Comparison of ENCODE assay signal across 19 cellular contexts in genomic region chr13:43365042-43365344, GRCh38.
DNase-seq lines count a peak whose midpoint lies in the region; TF ChIP-seq lines count a peak whose summit lies in the region.
"Had no signal": no experiment of that assay in that cellular context is flagged by ENCODE, and none has a peak within 500 bp of the region (broad histone marks: within the 10 kb centered on the region; RNA-seq: fewer than 3 reads in every experiment).

No MANE protein-coding gene starts in this region.

- peaks cover 4% of the 10 kb centered on the region for H3K36me3 Mint-ChIP-seq in activated CD4-positive, alpha-beta T cell treated with anti-CD3 and anti-CD28 coated beads, Interleukin-2, amount 10 ng/mL, durations not matched to agents 7 days and 5 days (ENCODE audit: low read depth)

- H3K4me2 ChIP-seq in fibroblast of lung (ENCODE audit: extremely low read depth, insufficient read depth, low read length): no peak overlapping the region
- H3K4me2 ChIP-seq in osteoblast (ENCODE audit: insufficient read depth, low read length): peak overlapping the region; percentile 8
- H3K4me2 ChIP-seq: KMS-11 had no signal

- H3K4me3 ChIP-seq in adipocyte (ENCODE audit: low read length) (no peak overlapping the region), fibroblast of lung (replicated peaks in 1 of 4; ENCODE audit: control extremely low read depth in 1 of 4, insufficient read depth in 1 of 4, low read depth in 3 of 4, low read length in 4 of 4) (no peak overlapping the region), osteoblast (ENCODE audit: insufficient read depth, low read length) (no peak overlapping the region)
- H3K4me3 ChIP-seq: SJCRH30, vagina had no signal

- H3K4me1 Mint-ChIP-seq in activated CD4-positive, alpha-beta T cell treated with anti-CD3 and anti-CD28 coated beads, Interleukin-2, amount 10 ng/mL, durations not matched to agents 7 days and 5 days: peaks cover 24% of the 10 kb centered on the region

- CTCF ChIA-PET in activated CD4-positive, alpha-beta T cell treated with anti-CD3 and anti-CD28 coated beads, Interleukin-2, amount 10 ng/mL, durations not matched to agents 7 days and 5 days (lab: Charles Lee): no interaction called here

- peaks cover 32% of the 10 kb centered on the region for H3K4me1 ChIP-seq in adipocyte (ENCODE audit: control insufficient read depth, insufficient read depth, low read length)
- peaks cover 5% of the 10 kb centered on the region for H3K4me1 ChIP-seq in fibroblast of lung (ENCODE audit: control insufficient read depth, extremely low read depth, insufficient read depth, low read length)
- H3K4me1 ChIP-seq in osteoblast (ENCODE audit: insufficient read depth, low read length): peaks cover 28% of the 10 kb centered on the region

- H3K4me3 Mint-ChIP-seq in activated CD4-positive, alpha-beta T cell treated with anti-CD3 and anti-CD28 coated beads, Interleukin-2, amount 10 ng/mL, durations not matched to agents 7 days and 5 days: no peak overlapping the region
- H3K4me3 Mint-ChIP-seq: activated CD4-positive, alpha-beta T cell treated with anti-CD3 and anti-CD28 coated beads for 36 hours; T-helper 1 cell treated with Interleukin-12 subunit alpha and Interleukin-12 subunit beta and Interleukin-4 antibody, amounts not matched to agents 30 μg/mL and 1 μg/mL, for 36 hours had no signal

- H3K79me2 ChIP-seq in fibroblast of lung (ENCODE audit: control insufficient read depth, insufficient read depth, low read length): no peaks in the 10 kb centered on the region
- H3K79me2 ChIP-seq in osteoblast (ENCODE audit: insufficient read depth, low read length): no peaks in the 10 kb centered on the region

- DNase-seq in adipocyte (ENCODE audit: low read depth) (no peak), fibroblast of lung (ENCODE audit: low read depth in 2 of 2) (no peak), osteoblast (ENCODE audit: insufficient read length, low spot score, missing footprints) (no peak), substantia nigra (lab: John Stamatoyannopoulos, UW) (peak in 2 of 49 donors; percentile 26 to 44), DMS 273 treated with DMSO at 0.1 percent for 48 hours (lab: John Stamatoyannopoulos, UW) (no peak), inferior parietal cortex (ENCODE audit: extremely low spot score) (no peak)
- DNase-seq in activated CD4-positive, alpha-beta T cell treated with anti-CD3 and anti-CD28 coated beads, Interleukin-2, amount 10 ng/mL, durations not matched to agents 7 days and 5 days: no peak
- no peak for DNase-seq in stimulated activated naive CD4-positive, alpha-beta T cell (lab: John Stamatoyannopoulos, UW)
- DNase-seq: activated CD4-positive, alpha-beta T cell treated with anti-CD3 and anti-CD28 coated beads for 36 hours; activated CD8-positive, alpha-beta memory T cell treated with anti-CD3 and anti-CD28 coated beads for 24 hours; activated effector memory CD4-positive, alpha-beta T cell treated with anti-CD3 and anti-CD28 coated beads, Interleukin-2, amount 50 U/mL, for 16 hours; NCI-H1436; NCI-H774; SJCRH30; small intestine; stimulated activated CD4-positive, alpha-beta T cell treated with anti-CD3 and anti-CD28 coated beads, Interleukin-1b, Interleukin-23, amount 100 ng/mL, for 48 hours had no signal

- H3K36me3 ChIP-seq in adipocyte (ENCODE audit: control insufficient read depth, insufficient read depth, low read length, severe bottlenecking) (no peaks in the 10 kb centered on the region), fibroblast of lung (ENCODE audit: control insufficient read depth, insufficient read depth, low read length) (no peaks in the 10 kb centered on the region), osteoblast (ENCODE audit: insufficient read depth, low read length) (no peaks in the 10 kb centered on the region)
- H3K36me3 ChIP-seq: SJCRH30, vagina had no signal

- peak overlapping the region; percentile 13 for H3K9ac ChIP-seq in adipocyte (ENCODE audit: low read length)
- H3K9ac ChIP-seq in fibroblast of lung (ENCODE audit: insufficient read depth, low read length): no peak overlapping the region
- H3K9ac ChIP-seq: KMS-11 had no signal

- H3K27ac Mint-ChIP-seq in activated CD4-positive, alpha-beta T cell treated with anti-CD3 and anti-CD28 coated beads, Interleukin-2, amount 10 ng/mL, durations not matched to agents 7 days and 5 days: no peak overlapping the region
- H3K27ac Mint-ChIP-seq: activated CD4-positive, alpha-beta T cell treated with anti-CD3 and anti-CD28 coated beads for 36 hours; T-helper 1 cell treated with Interleukin-12 subunit alpha and Interleukin-12 subunit beta and Interleukin-4 antibody, amounts not matched to agents 30 μg/mL and 1 μg/mL, for 36 hours had no signal

- H4K20me1 ChIP-seq in fibroblast of lung (ENCODE audit: control insufficient read depth, extremely low read depth, insufficient read depth, low read length): no peaks in the 10 kb centered on the region
- no peaks in the 10 kb centered on the region for H4K20me1 ChIP-seq in osteoblast (ENCODE audit: insufficient read depth, low read length)

- no peak for TF ChIP-seq CTCF in fibroblast of lung (conservative IDR thresholded peaks at IDR 0.05 in 1 of 2, IDR thresholded peaks at IDR 0.05 in 1 of 2; ENCODE audit: low read depth in 1 of 2, low read length in 2 of 2)
- no peak for TF ChIP-seq CTCF in osteoblast (IDR thresholded peaks at IDR 0.05; ENCODE audit: extremely low read depth, low read depth, low read length)

- H2AFZ ChIP-seq in fibroblast of lung (ENCODE audit: low read length) (peak overlapping the region; percentile 33), osteoblast (ENCODE audit: low read length) (no peak overlapping the region)

- H3K9me3 ChIP-seq in adipocyte (ENCODE audit: control insufficient read depth, low read length) (no peaks in the 10 kb centered on the region), fibroblast of lung (ENCODE audit: control insufficient read depth, insufficient read depth, low read depth, low read length) (no peaks in the 10 kb centered on the region), osteoblast (ENCODE audit: low read depth, low read length) (no peaks in the 10 kb centered on the region)
- H3K9me3 ChIP-seq: SJCRH30, vagina had no signal

- H3K27ac ChIP-seq in fibroblast of lung (ENCODE audit: insufficient read depth, low read length): no peak overlapping the region
- H3K27ac ChIP-seq in osteoblast (ENCODE audit: low read depth, low read length): peak overlapping the region; percentile 62
- H3K27ac ChIP-seq in substantia nigra (ENCODE audit: low read depth, low read length, poor library complexity, severe bottlenecking): peak overlapping the region; percentile 67
- H3K27ac ChIP-seq: KMS-11, SJCRH30, vagina had no signal

- no peaks in the 10 kb centered on the region for H3K27me3 Mint-ChIP-seq in activated CD4-positive, alpha-beta T cell treated with anti-CD3 and anti-CD28 coated beads, Interleukin-2, amount 10 ng/mL, durations not matched to agents 7 days and 5 days
- H3K27me3 Mint-ChIP-seq: activated CD4-positive, alpha-beta T cell treated with anti-CD3 and anti-CD28 coated beads for 36 hours had no signal

- H3K27me3 ChIP-seq in adipocyte (replicated peaks; ENCODE audit: control insufficient read depth, insufficient read depth, low read length) (no peaks in the 10 kb centered on the region), fibroblast of lung (ENCODE audit: control insufficient read depth, insufficient read depth, low read length) (no peaks in the 10 kb centered on the region), osteoblast (ENCODE audit: insufficient read depth, low read length) (no peaks in the 10 kb centered on the region)
- H3K27me3 ChIP-seq: SJCRH30, vagina had no signal

- POLR2A ChIA-PET in activated CD4-positive, alpha-beta T cell treated with anti-CD3 and anti-CD28 coated beads, Interleukin-2, amount 10 ng/mL, durations not matched to agents 7 days and 5 days (lab: Charles Lee): no interaction called here

- H3K9me3 Mint-ChIP-seq in activated CD4-positive, alpha-beta T cell treated with anti-CD3 and anti-CD28 coated beads, Interleukin-2, amount 10 ng/mL, durations not matched to agents 7 days and 5 days: no peaks in the 10 kb centered on the region
- H3K9me3 Mint-ChIP-seq: T-helper 1 cell treated with Interleukin-12 subunit alpha and Interleukin-12 subunit beta and Interleukin-4 antibody, amounts not matched to agents 30 μg/mL and 1 μg/mL, for 36 hours had no signal
